ENCODE assay signal across 20 cellular contexts in the genomic region with DNA sequence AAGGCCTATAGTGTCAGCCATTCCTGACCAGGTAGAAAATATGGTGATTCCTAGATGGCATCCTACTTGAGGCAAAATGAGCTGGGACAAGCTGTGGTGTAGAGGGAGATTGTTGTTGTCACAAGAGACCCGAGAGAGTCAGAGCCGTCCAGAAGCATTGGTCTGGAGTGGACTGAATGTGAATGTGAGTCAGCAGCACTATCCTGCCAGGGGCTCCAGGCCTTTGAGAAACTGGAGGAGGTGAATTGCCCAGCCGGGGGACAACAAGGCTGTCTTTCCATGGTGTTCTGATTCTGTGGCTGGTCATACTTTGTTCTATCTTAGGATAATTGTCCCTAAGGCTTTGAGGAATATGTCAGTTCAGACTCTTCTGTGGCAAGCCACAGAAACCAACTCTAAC. TPM values are rescaled to one million over a fixed set of nuclear protein-coding genes. Genes with fewer than 3 reads are reported as not detected.
A peak's percentile ranks its signal among the peaks of the same experiment; 100 is the strongest.
DNase-seq lines count a peak whose midpoint lies in the region; ATAC-seq and TF ChIP-seq lines count a peak whose summit lies in the region.
"Had no signal": no experiment of that assay in that cellular context is flagged by ENCODE, and none has a peak within 500 bp of the region (broad histone marks: within the 10 kb centered on the region; RNA-seq: fewer than 3 reads in every experiment).

No MANE protein-coding gene starts in this region.

- DNase-seq in left cardiac atrium (no peak), Right ventricle myocardium inferior (ENCODE audit: missing footprints) (no peak), amniotic epithelial cell (ENCODE audit: low read depth) (peak; percentile 52), fibroblast of villous mesenchyme (ENCODE audit: low read depth) (peak; percentile 41), thyroid gland (peak; percentile 3 to 6)
- DNase-seq: 8988T; activated effector memory CD4-positive, alpha-beta T cell treated with anti-CD3 and anti-CD28 coated beads, Interleukin-2, amount 50 U/mL, for 16 hours; CD4-positive, alpha-beta T cell; DMS79 treated with DMSO at 0.1 percent for 48 hours; erythroblast; H9; Kasumi-1; left ventricle myocardium superior; NCI-H1694 treated with DMSO at 0.1 percent for 48 hours; NK-92 treated with Interleukin-12 subunit alpha and Interleukin-12 subunit beta, amount 100 ng/mL, for 24 hours; upper lobe of right lung had no signal

- ATAC-seq in left cardiac atrium = peak; percentile 9 to 37
- ATAC-seq in Right ventricle myocardium inferior = no peak
- ATAC-seq in GM19351 (IDR thresholded peaks at IDR 0.05; ENCODE audit: unreplicated experiment) = no peak
- no peak for ATAC-seq in GM18907 (IDR thresholded peaks at IDR 0.05; ENCODE audit: unreplicated experiment)
- no peak for ATAC-seq in GM18519 (IDR thresholded peaks at IDR 0.05; ENCODE audit: low FRiP score, unreplicated experiment)
- ATAC-seq: activated CD4-positive, CD25-positive, alpha-beta regulatory T cell treated with anti-CD3 and anti-CD28 coated beads, Interleukin-2, amount 50 U/mL, for 24 hours; left ventricle myocardium superior; upper lobe of right lung had no signal

- no peaks in the 10 kb centered on the region for H3K36me3 ChIP-seq in thyroid gland
- H3K36me3 ChIP-seq: upper lobe of right lung had no signal

- no peaks in the 10 kb centered on the region for H3K4me1 ChIP-seq in thyroid gland

- H3K27me3 ChIP-seq in thyroid gland = no peaks in the 10 kb centered on the region
- H3K27me3 ChIP-seq: upper lobe of right lung had no signal

- TF ChIP-seq CTCF in fibroblast of villous mesenchyme (IDR thresholded peaks at IDR 0.05; ENCODE audit: insufficient read depth, low read depth, low read length) (no peak), thyroid gland (IDR thresholded peaks at IDR 0.05) (no peak)

- 47 to 59% methylated on average over 3 of the region's 3 CpGs for WGBS in thyroid gland, 2 donors

- no peak overlapping the region for H3K4me3 ChIP-seq in fibroblast of villous mesenchyme (ENCODE audit: low read depth, low read length)
- H3K4me3 ChIP-seq in thyroid gland (replicated peaks in 1 of 3) = no peak overlapping the region
- H3K4me3 ChIP-seq: upper lobe of right lung had no signal

- TF ChIP-seq POLR2A in thyroid gland (IDR thresholded peaks at IDR 0.05) = no peak

- no peak overlapping the region for H3K27ac ChIP-seq in thyroid gland
- H3K27ac ChIP-seq: upper lobe of right lung had no signal

- H3K9me3 ChIP-seq in thyroid gland = no peaks in the 10 kb centered on the region
- H3K9me3 ChIP-seq: upper lobe of right lung had no signal

- intact Hi-C loops in left cardiac atrium (cut with DNase I) (no loop called here), Right ventricle myocardium inferior (cut with DNase I) (no loop called here), thyroid gland (cut with DNase I) (no loop called here)

RNA-seq across cellular contexts. Expression of a gene that starts 29.4 kb away (rescaled TPM):
- 10 to 100 TPM in 1 of 2 donors, 1 to 10 TPM in 1; 7.9 to 13.6 TPM for total RNA-seq in left cardiac atrium
- total RNA-seq in Right ventricle myocardium inferior = 4.3 TPM
- 20.3 and 25.9 TPM in 2 replicates for total RNA-seq in fibroblast of villous mesenchyme
- total RNA-seq in thyroid gland = 10 to 100 TPM; 35.3 to 52.1 (median 42.9) TPM

RNA-seq across cellular contexts. Expression of a gene that starts 34.8 kb away (rescaled TPM):
- total RNA-seq in left cardiac atrium (10 to 100 TPM; 13.7 to 17.0 TPM), Right ventricle myocardium inferior (15.8 TPM), fibroblast of villous mesenchyme (6.8 and 9.5 TPM in 2 replicates), thyroid gland (10 to 100 TPM in 1 of 4 donors, 1 to 10 TPM in 3; 4.2 to 10.0 (median 7.6) TPM)

Comparison
In these comparisons a context has a peak if more than half of its experiments do, and no peak if none do; other contexts are left out.
1. ATAC-seq: peak in left cardiac atrium (2 of 2); none in Right ventricle myocardium inferior (single experiment), GM19351 (single experiment), GM18907 (single experiment) and GM18519 (single experiment).
2. DNase-seq: peak in amniotic epithelial cell (single experiment), fibroblast of villous mesenchyme (single experiment) and thyroid gland (2 of 2); none in left cardiac atrium (single experiment) and Right ventricle myocardium inferior (single experiment).